In the genomic region with DNA sequence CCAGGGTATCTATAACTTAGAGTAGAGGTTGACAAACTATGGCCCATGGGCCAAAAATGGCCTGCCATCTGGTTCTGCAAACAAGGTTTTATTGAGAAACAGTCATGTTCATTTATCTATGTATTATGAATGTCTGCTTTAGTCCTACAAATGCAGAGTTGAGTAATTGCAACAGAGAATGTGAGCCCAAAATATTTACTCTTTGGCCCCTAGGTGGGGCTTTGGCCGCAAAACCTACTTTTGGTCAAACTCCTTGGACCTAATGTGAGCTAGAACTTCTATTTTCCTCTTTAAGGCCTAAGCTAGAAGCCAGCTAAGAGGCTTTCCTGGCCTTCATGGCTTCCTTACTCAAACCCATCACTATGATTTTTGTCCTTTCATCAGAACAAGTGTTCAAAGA, we compare ENCODE assay signal across 2 cellular contexts.
TF ChIP-seq lines count a peak whose summit lies in the region.

No MANE protein-coding gene starts in this region.

TF ChIP-seq in SK-N-SH, 30 proteins besides CTCF, POLR2A, EP300 and RAD21:
- TF ChIP-seq, protein P1, sequence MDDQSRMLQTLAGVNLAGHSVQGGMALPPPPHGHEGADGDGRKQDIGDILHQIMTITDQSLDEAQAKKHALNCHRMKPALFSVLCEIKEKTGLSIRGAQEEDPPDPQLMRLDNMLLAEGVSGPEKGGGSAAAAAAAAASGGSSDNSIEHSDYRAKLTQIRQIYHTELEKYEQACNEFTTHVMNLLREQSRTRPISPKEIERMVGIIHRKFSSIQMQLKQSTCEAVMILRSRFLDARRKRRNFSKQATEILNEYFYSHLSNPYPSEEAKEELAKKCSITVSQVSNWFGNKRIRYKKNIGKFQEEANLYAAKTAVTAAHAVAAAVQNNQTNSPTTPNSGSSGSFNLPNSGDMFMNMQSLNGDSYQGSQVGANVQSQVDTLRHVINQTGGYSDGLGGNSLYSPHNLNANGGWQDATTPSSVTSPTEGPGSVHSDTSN (IDR thresholded peaks at IDR 0.05), result no peak
- TF ChIP-seq MXI1 (IDR thresholded peaks at IDR 0.05; ENCODE audit: low read depth, low read length) (no peak), TCF12 (IDR thresholded peaks at IDR 0.05) (no peak), TEAD4 (IDR thresholded peaks at IDR 0.05; ENCODE audit: borderline replicate concordance, insufficient read depth) (no peak)

TF ChIP-seq in SK-N-SH treated with all-trans-retinoic acid at 6 μM for 48 hours, 23 proteins besides CTCF, POLR2A, EP300 and RAD21 (continued from another document):
- TF ChIP-seq, protein P2, sequence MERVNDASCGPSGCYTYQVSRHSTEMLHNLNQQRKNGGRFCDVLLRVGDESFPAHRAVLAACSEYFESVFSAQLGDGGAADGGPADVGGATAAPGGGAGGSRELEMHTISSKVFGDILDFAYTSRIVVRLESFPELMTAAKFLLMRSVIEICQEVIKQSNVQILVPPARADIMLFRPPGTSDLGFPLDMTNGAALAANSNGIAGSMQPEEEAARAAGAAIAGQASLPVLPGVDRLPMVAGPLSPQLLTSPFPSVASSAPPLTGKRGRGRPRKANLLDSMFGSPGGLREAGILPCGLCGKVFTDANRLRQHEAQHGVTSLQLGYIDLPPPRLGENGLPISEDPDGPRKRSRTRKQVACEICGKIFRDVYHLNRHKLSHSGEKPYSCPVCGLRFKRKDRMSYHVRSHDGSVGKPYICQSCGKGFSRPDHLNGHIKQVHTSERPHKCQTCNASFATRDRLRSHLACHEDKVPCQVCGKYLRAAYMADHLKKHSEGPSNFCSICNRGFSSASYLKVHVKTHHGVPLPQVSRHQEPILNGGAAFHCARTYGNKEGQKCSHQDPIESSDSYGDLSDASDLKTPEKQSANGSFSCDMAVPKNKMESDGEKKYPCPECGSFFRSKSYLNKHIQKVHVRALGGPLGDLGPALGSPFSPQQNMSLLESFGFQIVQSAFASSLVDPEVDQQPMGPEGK (CRISPR knock-in tag; IDR thresholded peaks at IDR 0.05; ENCODE audit: borderline replicate concordance), result no peak
- TF ChIP-seq ZNF8 (CRISPR knock-in tag; IDR thresholded peaks at IDR 0.05) (no peak), TOX (CRISPR knock-in tag; IDR thresholded peaks at IDR 0.05; ENCODE audit: borderline replicate concordance) (no peak), ESRRG (CRISPR knock-in tag; IDR thresholded peaks at IDR 0.05) (no peak), CSDC2 (CRISPR knock-in tag; IDR thresholded peaks at IDR 0.05) (no peak), SNAI2 (CRISPR knock-in tag; IDR thresholded peaks at IDR 0.05) (no peak), ZNF565 (CRISPR knock-in tag; conservative IDR thresholded peaks at IDR 0.05; ENCODE audit: low read depth) (no peak), TCF4 (CRISPR knock-in tag; IDR thresholded peaks at IDR 0.05; ENCODE audit: borderline replicate concordance) (no peak), ZFP3 (CRISPR knock-in tag; IDR thresholded peaks at IDR 0.05) (no peak), RARB (CRISPR knock-in tag; IDR thresholded peaks at IDR 0.05) (no peak), PPARA (CRISPR knock-in tag; IDR thresholded peaks at IDR 0.05; ENCODE audit: borderline replicate concordance) (no peak)
- TF ChIP-seq, protein P3, sequence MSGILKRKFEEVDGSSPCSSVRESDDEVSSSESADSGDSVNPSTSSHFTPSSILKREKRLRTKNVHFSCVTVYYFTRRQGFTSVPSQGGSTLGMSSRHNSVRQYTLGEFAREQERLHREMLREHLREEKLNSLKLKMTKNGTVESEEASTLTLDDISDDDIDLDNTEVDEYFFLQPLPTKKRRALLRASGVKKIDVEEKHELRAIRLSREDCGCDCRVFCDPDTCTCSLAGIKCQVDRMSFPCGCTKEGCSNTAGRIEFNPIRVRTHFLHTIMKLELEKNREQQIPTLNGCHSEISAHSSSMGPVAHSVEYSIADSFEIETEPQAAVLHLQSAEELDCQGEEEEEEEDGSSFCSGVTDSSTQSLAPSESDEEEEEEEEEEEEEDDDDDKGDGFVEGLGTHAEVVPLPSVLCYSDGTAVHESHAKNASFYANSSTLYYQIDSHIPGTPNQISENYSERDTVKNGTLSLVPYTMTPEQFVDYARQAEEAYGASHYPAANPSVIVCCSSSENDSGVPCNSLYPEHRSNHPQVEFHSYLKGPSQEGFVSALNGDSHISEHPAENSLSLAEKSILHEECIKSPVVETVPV (CRISPR knock-in tag; IDR thresholded peaks at IDR 0.05), result no peak
- TF ChIP-seq, protein P4, sequence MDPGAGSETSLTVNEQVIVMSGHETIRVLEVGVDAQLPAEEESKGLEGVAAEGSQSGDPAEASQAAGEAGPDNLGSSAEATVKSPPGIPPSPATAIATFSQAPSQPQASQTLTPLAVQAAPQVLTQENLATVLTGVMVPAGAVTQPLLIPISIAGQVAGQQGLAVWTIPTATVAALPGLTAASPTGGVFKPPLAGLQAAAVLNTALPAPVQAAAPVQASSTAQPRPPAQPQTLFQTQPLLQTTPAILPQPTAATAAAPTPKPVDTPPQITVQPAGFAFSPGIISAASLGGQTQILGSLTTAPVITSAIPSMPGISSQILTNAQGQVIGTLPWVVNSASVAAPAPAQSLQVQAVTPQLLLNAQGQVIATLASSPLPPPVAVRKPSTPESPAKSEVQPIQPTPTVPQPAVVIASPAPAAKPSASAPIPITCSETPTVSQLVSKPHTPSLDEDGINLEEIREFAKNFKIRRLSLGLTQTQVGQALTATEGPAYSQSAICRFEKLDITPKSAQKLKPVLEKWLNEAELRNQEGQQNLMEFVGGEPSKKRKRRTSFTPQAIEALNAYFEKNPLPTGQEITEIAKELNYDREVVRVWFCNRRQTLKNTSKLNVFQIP (CRISPR knock-in tag; IDR thresholded peaks at IDR 0.05; ENCODE audit: borderline replicate concordance, low read depth), result no peak
